ENCODE assay signal across 26 cellular contexts in the genomic region with DNA sequence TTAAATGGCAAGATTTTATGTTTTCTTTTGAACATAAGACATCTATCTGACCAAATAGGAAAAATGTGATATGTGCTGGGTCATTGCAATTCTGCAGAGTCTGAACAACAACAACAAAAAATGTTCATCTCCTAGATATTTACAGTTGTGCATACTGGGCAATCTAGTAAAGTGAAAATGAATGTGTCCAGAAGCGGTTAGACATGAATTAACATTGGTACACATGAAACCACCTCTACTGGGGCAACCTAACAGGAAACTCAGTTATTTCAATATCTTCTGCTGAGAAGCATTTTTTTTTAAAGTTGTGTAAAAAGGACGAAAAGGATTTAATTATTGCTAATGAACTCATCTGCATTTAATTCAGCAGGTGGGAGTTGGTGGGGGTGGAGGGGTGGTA.
"Had no signal": no experiment of that assay in that cellular context is flagged by ENCODE, and none has a peak within 500 bp of the region (broad histone marks: within the 10 kb centered on the region; RNA-seq: fewer than 3 reads in every experiment).

No MANE protein-coding gene starts in this region.

- H3K9ac ChIP-seq: neural progenitor cell, parathyroid adenoma had no signal

- ATAC-seq: natural killer cell; psoas muscle; right cardiac atrium; right lobe of liver; stimulated activated memory B cell treated with anti-CD40 and anti-IgM and Interleukin-4, amounts not matched to agents 10 μg/mL and 1 μg/mL and 100 μg/mL, for 72 hours; stimulated activated naive CD8-positive, alpha-beta T cell treated with anti-CD3 and anti-CD28 coated beads, Interleukin-15, amount 100 ng/mL, for 72 hours; stimulated activated naive CD8-positive, alpha-beta T cell treated with anti-CD3 and anti-CD28 coated beads, Interleukin-15, Interleukin-2, amounts not matched to agents 100 U/mL and 50 U/mL, for 24 hours had no signal

- H3K79me2 ChIP-seq: parathyroid adenoma had no signal

- H3K27ac ChIP-seq: neural progenitor cell, ovary, parathyroid adenoma, psoas muscle, right lobe of liver, sigmoid colon, suprapubic skin, testis, tibial nerve, upper lobe of left lung, vagina had no signal

- H3K4me2 ChIP-seq: neural progenitor cell had no signal

- DNase-seq: natural killer cell; occipital lobe; ovary; posterior cingulate gyrus; psoas muscle; right cardiac atrium; right lobe of liver; sigmoid colon; stimulated activated CD4-positive, alpha-beta T cell treated with anti-CD3 and anti-CD28 coated beads, Interleukin-15, amount 100 ng/mL, for 24 hours; stimulated activated CD4-positive, alpha-beta T cell treated with anti-CD3 and anti-CD28 coated beads, Interleukin-2, amount 100 ng/mL, for 24 hours; stimulated activated CD4-positive, alpha-beta T cell treated with anti-CD3 and anti-CD28 coated beads, Interleukin-2, amount 100 ng/mL, for 48 hours; stimulated activated CD4-positive, alpha-beta T cell treated with anti-CD3 and anti-CD28 coated beads, Interleukin-4, amount 100 ng/mL, for 4 hours; stimulated activated CD8-positive, alpha-beta memory T cell treated with anti-CD3 and anti-CD28 coated beads, Interleukin-4, amount 100 ng/mL, for 48 hours; stimulated activated naive CD4-positive, alpha-beta T cell; stimulated activated naive CD8-positive, alpha-beta T cell treated with anti-CD3 and anti-CD28 coated beads, Interleukin-15, amount 100 ng/mL, for 72 hours; stimulated activated naive CD8-positive, alpha-beta T cell treated with anti-CD3 and anti-CD28 coated beads, Interleukin-15, Interleukin-2, amounts not matched to agents 100 U/mL and 50 U/mL, for 24 hours; substantia nigra; testis; trophoblast cell; upper lobe of left lung had no signal

- H2AFZ ChIP-seq: neural progenitor cell, parathyroid adenoma had no signal

- H3K36me3 ChIP-seq: ovary, right lobe of liver, sigmoid colon, suprapubic skin, tibial nerve, upper lobe of left lung, vagina had no signal

- H3K4me3 ChIP-seq: neural progenitor cell, ovary, psoas muscle, right lobe of liver, sigmoid colon, suprapubic skin, testis, tibial nerve, upper lobe of left lung, vagina had no signal

- H3K27me3 ChIP-seq: neural progenitor cell, ovary, right lobe of liver, sigmoid colon, suprapubic skin, testis, tibial nerve, upper lobe of left lung, vagina had no signal

- H3K9me3 ChIP-seq: ovary, psoas muscle, right lobe of liver, sigmoid colon, suprapubic skin, testis, tibial nerve, upper lobe of left lung, vagina had no signal

- H3K4me1 ChIP-seq: neural progenitor cell, parathyroid adenoma, psoas muscle, right lobe of liver, sigmoid colon, suprapubic skin, testis, tibial nerve, upper lobe of left lung, vagina had no signal
